ENCODE assay signal across 9 cellular contexts in genomic region chr17:2239882-2240430, GRCh38.
A peak's percentile ranks its signal among the peaks of the same experiment; 100 is the strongest.
DNase-seq lines count a peak whose midpoint lies in the region; ATAC-seq and TF ChIP-seq lines count a peak whose summit lies in the region.
"Had no signal": no experiment of that assay in that cellular context is flagged by ENCODE, and none has a peak within 500 bp of the region (broad histone marks: within the 10 kb centered on the region; RNA-seq: fewer than 3 reads in every experiment).

No MANE protein-coding gene starts in this region.

- H3K9me3 ChIP-seq in MM.1S (replicated peaks; ENCODE audit: insufficient read depth, low read length) (no peaks in the 10 kb centered on the region), lower lobe of right lung (no peaks in the 10 kb centered on the region), vagina (no peaks in the 10 kb centered on the region)

- ATAC-seq in GM21529 (IDR thresholded peaks at IDR 0.05; ENCODE audit: unreplicated experiment) (peak; percentile 70), lower lobe of right lung (no peak)
- peak; percentile 94 for ATAC-seq in activated naive CD8-positive, alpha-beta T cell treated with anti-CD3 and anti-CD28 coated beads, Interleukin-2, amount 50 U/mL, for 24 hours

- H3K27me3 ChIP-seq in MM.1S (replicated peaks; ENCODE audit: insufficient read depth, low read length) (no peaks in the 10 kb centered on the region), lower lobe of right lung (ENCODE audit: low read depth) (no peaks in the 10 kb centered on the region), vagina (no peaks in the 10 kb centered on the region)

- no peaks in the 10 kb centered on the region for H3K9me3 Mint-ChIP-seq in activated naive CD8-positive, alpha-beta T cell treated with anti-CD3 and anti-CD28 coated beads, Interleukin-2, amount 50 U/mL, for 24 hours
- H3K9me3 Mint-ChIP-seq: neural crest cell had no signal

- no peak overlapping the region for H3K4me3 Mint-ChIP-seq in activated naive CD8-positive, alpha-beta T cell treated with anti-CD3 and anti-CD28 coated beads, Interleukin-2, amount 50 U/mL, for 24 hours
- H3K4me3 Mint-ChIP-seq: neural crest cell had no signal

- H3K36me3 ChIP-seq in MM.1S (replicated peaks; ENCODE audit: insufficient read depth, low read length) (no peaks in the 10 kb centered on the region), lower lobe of right lung (peaks cover 28% of the 10 kb centered on the region), vagina (peaks cover 0 to 17% of the 10 kb centered on the region in 2 donors)

- H4K20me1 ChIP-seq in MM.1S (ENCODE audit: insufficient read depth, low read length) = no peaks in the 10 kb centered on the region

- peaks cover 36% of the 10 kb centered on the region for H3F3A ChIP-seq in MM.1S (ENCODE audit: insufficient read depth, low read length)

- peak overlapping the region; percentile 69 for H2AFZ ChIP-seq in MM.1S (ENCODE audit: low read length)

- H3K4me3 ChIP-seq in GM08714 (ENCODE audit: low read length) = peak overlapping the region; percentile 59; the same call in 1 of the 2 replicates
- peak overlapping the region; percentile 37 for H3K4me3 ChIP-seq in MM.1S (ENCODE audit: low read length)
- no peak overlapping the region for H3K4me3 ChIP-seq in lower lobe of right lung
- no peak overlapping the region for H3K4me3 ChIP-seq in vagina

- peak overlapping the region; percentile 78 for H3K4me2 ChIP-seq in MM.1S (ENCODE audit: low read depth, low read length)

- H3K27ac Mint-ChIP-seq in activated naive CD8-positive, alpha-beta T cell treated with anti-CD3 and anti-CD28 coated beads, Interleukin-2, amount 50 U/mL, for 24 hours = no peak overlapping the region

- intact Hi-C loops in lower lobe of right lung (cut with DNase I) = loop anchor here (5.0 kb wide), 1 partner anchor 183 kb away; the partner anchor contains the start of gene HIC1
- intact Hi-C loops in vagina (cut with DNase I) = no loop called here

- peak overlapping the region; percentile 52 for H3K9ac ChIP-seq in MM.1S (ENCODE audit: low read length)

- H3K27ac ChIP-seq in MM.1S (ENCODE audit: low read length) (peak overlapping the region; percentile 89), lower lobe of right lung (peak overlapping the region; percentile 34), vagina (peak overlapping the region; percentile 90)

- H3K4me1 Mint-ChIP-seq in activated naive CD8-positive, alpha-beta T cell treated with anti-CD3 and anti-CD28 coated beads, Interleukin-2, amount 50 U/mL, for 24 hours = peaks cover 26% of the 10 kb centered on the region

- TF ChIP-seq CTCF in MM.1S (IDR thresholded peaks at IDR 0.05; ENCODE audit: low read length) = no peak
- no peak for TF ChIP-seq CTCF in lower lobe of right lung (IDR thresholded peaks at IDR 0.05)
- no peak for TF ChIP-seq CTCF in vagina (IDR thresholded peaks at IDR 0.05)

- no peaks in the 10 kb centered on the region for H3K27me3 Mint-ChIP-seq in activated naive CD8-positive, alpha-beta T cell treated with anti-CD3 and anti-CD28 coated beads, Interleukin-2, amount 50 U/mL, for 24 hours

- DNase-seq in MM.1S (peak; percentile 66), lower lobe of right lung (no peak), vagina (ENCODE audit: extremely low spot score in 2 of 2) (no peak), NCI-H1048 (lab: John Stamatoyannopoulos, UW) (no peak), epidermal melanocyte (ENCODE audit: insufficient read length, low spot score) (no peak)
- peak; percentile 31 for DNase-seq in activated naive CD8-positive, alpha-beta T cell treated with anti-CD3 and anti-CD28 coated beads, Interleukin-2, amount 50 U/mL, for 24 hours

- H3K79me2 ChIP-seq in MM.1S (ENCODE audit: low read length) = peaks cover 27% of the 10 kb centered on the region

- H3K36me3 Mint-ChIP-seq in activated naive CD8-positive, alpha-beta T cell treated with anti-CD3 and anti-CD28 coated beads, Interleukin-2, amount 50 U/mL, for 24 hours (ENCODE audit: low read depth) = peaks cover 52% of the 10 kb centered on the region

- H3K9me2 ChIP-seq in MM.1S (replicated peaks; ENCODE audit: insufficient read depth, low read length) = no peaks in the 10 kb centered on the region

- no peak for TF ChIP-seq POLR2A in vagina (IDR thresholded peaks at IDR 0.05)

- H3K4me1 ChIP-seq in MM.1S (ENCODE audit: low read length) = peaks cover 35% of the 10 kb centered on the region
- H3K4me1 ChIP-seq in lower lobe of right lung = peaks cover 43% of the 10 kb centered on the region
- H3K4me1 ChIP-seq in vagina = peaks cover 73% of the 10 kb centered on the region

Comparison
In these comparisons a context has a peak if more than half of its experiments do, and no peak if none do; other contexts are left out.
1. H3K4me3 ChIP-seq: peak in GM08714 (single experiment) and MM.1S (single experiment); none in lower lobe of right lung (single experiment) and vagina (0 of 2).
2. ATAC-seq: peak in GM21529 (single experiment) and activated naive CD8-positive, alpha-beta T cell treated with anti-CD3 and anti-CD28 coated beads, Interleukin-2, amount 50 U/mL, for 24 hours (single experiment); none in lower lobe of right lung (0 of 2).
3. DNase-seq: peak in MM.1S (single experiment) and activated naive CD8-positive, alpha-beta T cell treated with anti-CD3 and anti-CD28 coated beads, Interleukin-2, amount 50 U/mL, for 24 hours (single experiment); none in lower lobe of right lung (single experiment), vagina (0 of 2), NCI-H1048 (single experiment) and epidermal melanocyte (single experiment).
4. H3K27ac ChIP-seq: peak in every context shown above with its lines; median percentile 90 in vagina; 89 in MM.1S; 34 in lower lobe of right lung.